9 cellular contexts compared by ENCODE assay signal in the genomic region with DNA sequence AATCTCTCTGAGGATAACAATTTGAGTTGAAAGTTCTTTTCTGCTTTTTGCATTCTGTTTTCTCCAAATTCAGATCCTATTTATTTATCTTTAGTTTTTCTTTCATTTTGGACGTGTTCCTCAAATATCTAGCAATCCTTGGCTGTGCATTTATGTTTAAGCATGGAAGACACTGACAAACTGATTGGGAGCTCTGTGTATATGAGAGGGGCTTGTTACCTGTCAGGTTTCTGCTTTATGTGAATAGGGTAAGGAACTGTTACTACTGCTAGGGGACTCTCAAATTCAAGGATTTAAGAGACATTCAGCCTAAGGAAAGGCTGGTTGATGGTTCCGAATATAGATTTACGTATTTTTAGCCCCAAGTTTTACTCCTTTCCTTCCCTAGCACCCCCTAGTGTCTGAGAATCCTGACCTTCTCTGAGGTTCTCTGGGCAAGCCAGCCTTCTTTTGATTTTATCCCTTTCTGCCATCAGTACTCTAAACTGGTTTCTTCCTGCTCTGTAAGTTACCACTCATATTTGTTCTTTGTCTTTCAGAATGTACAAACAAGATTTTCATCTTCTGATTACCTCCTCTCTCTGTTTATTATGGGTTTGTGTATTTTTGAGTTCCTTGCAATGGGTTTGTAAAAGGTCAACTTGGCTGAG. TPM values are rescaled to one million over a fixed set of nuclear protein-coding genes. Genes with fewer than 3 reads are reported as not detected.
DNase-seq lines count a peak whose midpoint lies in the region; ATAC-seq, FAIRE-seq and TF ChIP-seq lines count a peak whose summit lies in the region.
"Had no signal": no experiment of that assay in that cellular context is flagged by ENCODE, and none has a peak within 500 bp of the region (broad histone marks: within the 10 kb centered on the region; RNA-seq: fewer than 3 reads in every experiment).

No MANE protein-coding gene starts in this region.

- POLR2A ChIA-PET in HepG2 (lab: Yijun Ruan, JAX), result no interaction called here

- H3K9me3 ChIP-seq in HepG2 (ENCODE audit: low read length) (no peaks in the 10 kb centered on the region), right lobe of liver (no peaks in the 10 kb centered on the region)

- no peak for FAIRE-seq in HepG2 (lab: Jason Lieb, UNC)
- FAIRE-seq: TTC549 had no signal

- H3K4me1 ChIP-seq in HepG2 (ENCODE audit: insufficient read depth, low read length), result no peaks in the 10 kb centered on the region
- peaks cover 0 to 4% (median 0%) of the 10 kb centered on the region in 4 donors for H3K4me1 ChIP-seq in right lobe of liver

- TF ChIP-seq POLR2A in HepG2 (IDR thresholded peaks at IDR 0.05; ENCODE audit: insufficient read depth in 1 of 2, low read depth in 2 of 2, low read length in 2 of 2) (no peak), right lobe of liver (IDR thresholded peaks at IDR 0.05) (no peak)

- in situ Hi-C loops in HepG2 (cut with HindIII; ENCODE audit: extremely low pct_ligation_motif_present, low pct_unique_long_range_greater_than_20kb), result loop anchor here (25.0 kb wide), 1 partner anchor 181 kb away; the partner anchor contains the start of gene LTBP2

- H3K79me2 ChIP-seq in HepG2 (ENCODE audit: insufficient read depth, low read length), result peaks cover 14% of the 10 kb centered on the region

- no TSS peak for BruUV-seq in HepG2 (replicated peaks; lab: Mats Ljungman, UMichigan)

- no peak overlapping the region for H2AFZ ChIP-seq in HepG2 (ENCODE audit: low read length)

- H3K36me3 ChIP-seq in HepG2 (replicated peaks in 1 of 2; ENCODE audit: control insufficient read depth in 1 of 2, insufficient read depth in 2 of 2, low read length in 2 of 2), result peaks cover 8 to 30% of the 10 kb centered on the region in 2 experiments
- H3K36me3 ChIP-seq in right lobe of liver, result peaks cover 0 to 6% (median 0%) of the 10 kb centered on the region in 4 donors

- intact Hi-C loops in HepG2 (cut with micrococcal nuclease; ENCODE audit: unreplicated experiment), result no loop called here
- intact Hi-C loops in right lobe of liver (cut with DNase I), result loop anchor here in 1 of 2 donors (10.0 kb wide), 1 partner anchor 279 kb away; no protein-coding TSS in a partner anchor

- DNase-seq in HepG2 (ENCODE audit: low spot score) (no peak), right lobe of liver (no peak), hepatic stellate cell (ENCODE audit: low spot score) (peak; percentile 54), midbrain (lab: John Stamatoyannopoulos, UW) (no peak), anterior cingulate cortex (lab: John Stamatoyannopoulos, UW) (no peak), NCI-H446 (lab: John Stamatoyannopoulos, UW) (no peak)

- TF ChIP-seq EP300 in HepG2 (IDR thresholded peaks at IDR 0.05; ENCODE audit: low read depth in 2 of 2, low read length in 2 of 2) (no peak), HepG2 (CRISPR knock-in tag; IDR thresholded peaks at IDR 0.05; ENCODE audit: borderline replicate concordance) (no peak)

- H3K27ac ChIP-seq in HepG2 (ENCODE audit: extremely low read length, insufficient read depth, low read length) (no peak overlapping the region), right lobe of liver (peak overlapping the region in 1 of 3 donors; percentile 25)

- CTCF ChIA-PET in HepG2 (lab: Yijun Ruan, JAX; ENCODE audit: low intra/inter-chr PET ratio, low total read pairs), result interaction anchor here (0.7 kb wide), 1 partner anchor 185 kb away, joined by 3 read pairs; no protein-coding TSS in a partner anchor

- H3K4me3 ChIP-seq in HepG2 (replicated peaks in 1 of 3; ENCODE audit: insufficient read depth in 1 of 3, low read depth in 2 of 3, low read length in 3 of 3) (no peak overlapping the region), right lobe of liver (no peak overlapping the region), WI38 (ENCODE audit: low read depth, low read length) (peak overlapping the region; percentile 3; the same call in 1 of the 2 replicates)

- H3K9ac ChIP-seq in HepG2 (ENCODE audit: insufficient read depth, low read depth, low read length), result no peak overlapping the region

- H3K27me3 ChIP-seq in HepG2 (ENCODE audit: control insufficient read depth in 1 of 2, insufficient read depth in 2 of 2, low read length in 2 of 2), result no peaks in the 10 kb centered on the region
- no peaks in the 10 kb centered on the region for H3K27me3 ChIP-seq in right lobe of liver

- TF ChIP-seq CTCF in HepG2 (CRISPR knock-in tag; IDR thresholded peaks at IDR 0.05), result no peak
- TF ChIP-seq CTCF in right lobe of liver (IDR thresholded peaks at IDR 0.05), result peak in 1 of 4 donors; percentile 24
- TF ChIP-seq CTCF in WI38 (IDR thresholded peaks at IDR 0.05; ENCODE audit: low read depth, low read length), result no peak

- no peak overlapping the region for H3K4me2 ChIP-seq in HepG2 (ENCODE audit: low read depth, low read length)

- no peak for ATAC-seq in HepG2
- no peak for ATAC-seq in right lobe of liver
- no peak for ATAC-seq in GM21381 (IDR thresholded peaks at IDR 0.05; ENCODE audit: unreplicated experiment)

- 92% methylated on average over 3 of the region's 3 CpGs for WGBS in HepG2 (ENCODE audit: low lambda C conversion rate)
- WGBS in right lobe of liver (ENCODE audit: insufficient coverage, low coverage, low lambda C conversion rate, missing lambda C conversion rate), result 45% methylated on average over 3 of the region's 3 CpGs

- H4K20me1 ChIP-seq in HepG2 (ENCODE audit: insufficient read depth, low read length), result no peaks in the 10 kb centered on the region; the same call in 1 of the 2 replicates

- no peak for TF ChIP-seq RAD21 in HepG2 (CRISPR knock-in tag; IDR thresholded peaks at IDR 0.05)

TF ChIP-seq in HepG2, 621 proteins besides CTCF, POLR2A, EP300 and RAD21:
- TF ChIP-seq ZNF7 (CRISPR knock-in tag; IDR thresholded peaks at IDR 0.05) (0 out of 2 replicates have a peak, but pooled peaks have one; percentile 18), FOXO4 (CRISPR knock-in tag; conservative IDR thresholded peaks at IDR 0.05) (no peak)

RNA-seq across cellular contexts. Expression of gene YLPM1, which starts 30.5 kb away (rescaled TPM):
- 21.9 and 37.6 TPM in 2 replicates for total RNA-seq in HepG2 (2016; rRNA removed; fragmentation: Illumina TruSeq; extraction: Trizol)
- 6.3 and 7.4 TPM in 2 replicates for total RNA-seq in HepG2 (2016; cell fraction: cytosol; rRNA removed; fragmentation: Illumina TruSeq; extraction: Trizol; ENCODE audit: low read depth)
- total RNA-seq in HepG2 (2016; cell fraction: insoluble cytoplasmic fraction; rRNA removed; fragmentation: Illumina TruSeq; extraction: Trizol), result 19.0 and 31.8 TPM in 2 replicates
- 10.5 and 12.6 TPM in 2 replicates for total RNA-seq in HepG2 (2016; cell fraction: membrane; rRNA removed; fragmentation: Illumina TruSeq; extraction: Trizol)
- 76.0 and 88.2 TPM in 2 replicates for total RNA-seq in HepG2 (2016; cell fraction: nucleus; rRNA removed; fragmentation: Illumina TruSeq; extraction: Trizol)
- polyA plus RNA-seq in HepG2 (2011; rRNA removed), result 6.0 and 6.7 TPM in 2 replicates
- polyA plus RNA-seq in HepG2 (2011; cell fraction: cytosol; rRNA removed), result 1.8 and 2.8 TPM in 2 replicates
- 20.6 and 28.5 TPM in 2 replicates for polyA plus RNA-seq in HepG2 (2011; cell fraction: nucleus; rRNA removed)
- polyA plus RNA-seq in HepG2 (2012), result 24.4 and 27.8 TPM in 2 replicates
- polyA plus RNA-seq in HepG2 (2016; cell fraction: cytosol; fragmentation: Illumina TruSeq; extraction: Trizol; ENCODE audit: low read depth), result 1.3 and 1.4 TPM in 2 replicates
- polyA plus RNA-seq in HepG2 (2016; cell fraction: insoluble cytoplasmic fraction; fragmentation: Illumina TruSeq; extraction: Trizol; ENCODE audit: low read depth), result 27.6 and 35.4 TPM in 2 replicates
- 3.1 and 3.4 TPM in 2 replicates for polyA plus RNA-seq in HepG2 (2016; cell fraction: membrane; fragmentation: Illumina TruSeq; extraction: Trizol; ENCODE audit: low read depth)
- 49.4 and 52.2 TPM in 2 replicates for polyA plus RNA-seq in HepG2 (2016; cell fraction: nucleus; fragmentation: Illumina TruSeq; extraction: Trizol; ENCODE audit: insufficient read depth, low read depth)
- 10.9 and 19.3 TPM in 2 replicates for polyA minus RNA-seq in HepG2 (2011; rRNA and poly(A)+ RNA removed; ENCODE audit: low replicate concordance)
- polyA minus RNA-seq in HepG2 (2011; cell fraction: cytosol; rRNA and poly(A)+ RNA removed), result 8.6 and 10.9 TPM in 2 replicates
- 87.4 and 90.9 TPM in 2 replicates for polyA minus RNA-seq in HepG2 (2011; cell fraction: nucleus; rRNA and poly(A)+ RNA removed)
- total RNA-seq in right lobe of liver, result 10 to 100 TPM; 14.8 to 20.0 (median 17.1) TPM
